In the genomic region with DNA sequence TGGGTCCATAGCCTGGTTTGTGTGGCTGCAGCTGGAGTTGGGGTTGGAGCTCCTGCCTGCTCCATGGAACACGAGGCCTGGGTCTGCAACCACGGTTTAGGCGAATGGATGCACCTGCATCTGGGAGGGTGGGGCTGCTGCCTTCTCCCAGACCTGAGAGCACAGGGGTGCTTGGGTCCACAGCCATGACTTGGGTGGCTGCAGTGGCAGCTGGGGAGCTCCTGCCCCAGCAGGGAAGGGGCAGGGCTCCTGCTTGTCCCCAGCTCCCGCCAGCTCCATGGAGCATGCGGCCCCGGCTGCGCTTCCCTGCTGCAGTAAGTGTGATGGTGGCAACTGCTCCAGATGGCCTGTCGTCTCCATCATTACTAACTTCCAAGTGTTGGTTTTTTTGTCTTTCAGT, we compare ENCODE assay signal across 22 cellular contexts.
DNase-seq lines count a peak whose midpoint lies in the region; ATAC-seq and TF ChIP-seq lines count a peak whose summit lies in the region.
"Had no signal": no experiment of that assay in that cellular context is flagged by ENCODE, and none has a peak within 500 bp of the region (broad histone marks: within the 10 kb centered on the region; RNA-seq: fewer than 3 reads in every experiment).

No MANE protein-coding gene starts in this region.

- H3K9me3 ChIP-seq in DND-41 (ENCODE audit: insufficient read depth, low read length, severe bottlenecking) = peaks cover 26% of the 10 kb centered on the region
- no peaks in the 10 kb centered on the region for H3K9me3 ChIP-seq in lower lobe of right lung
- no peaks in the 10 kb centered on the region for H3K9me3 ChIP-seq in upper lobe of right lung
- no peaks in the 10 kb centered on the region for H3K9me3 ChIP-seq in testis
- H3K9me3 ChIP-seq: BE2C had no signal

- H3K36me3 ChIP-seq in DND-41 (ENCODE audit: insufficient read depth, low read length) = peaks cover 54% of the 10 kb centered on the region
- no peaks in the 10 kb centered on the region for H3K36me3 ChIP-seq in lower lobe of right lung
- no peaks in the 10 kb centered on the region for H3K36me3 ChIP-seq in upper lobe of right lung
- no peaks in the 10 kb centered on the region for H3K36me3 ChIP-seq in testis (ENCODE audit: low read depth, missing control alignments)
- no peaks in the 10 kb centered on the region for H3K36me3 ChIP-seq in GM23338 (ENCODE audit: insufficient read depth)
- H3K36me3 ChIP-seq: BE2C, BLaER1 had no signal

- H3F3A ChIP-seq in GM23338 (replicated peaks; ENCODE audit: low read depth) = no peaks in the 10 kb centered on the region

- no peaks in the 10 kb centered on the region; the same call in 2 of the 3 replicates for H3K4me1 Mint-ChIP-seq in GM23338
- H3K4me1 Mint-ChIP-seq: CD14-positive monocyte; CD4-positive, alpha-beta memory T cell; CD4-positive, CD25-positive, alpha-beta regulatory T cell; CD8-positive, alpha-beta memory T cell had no signal

- H2AFZ ChIP-seq in DND-41 (ENCODE audit: low read depth, low read length) (no peak overlapping the region), GM23338 (no peak overlapping the region)

- no peak for TF ChIP-seq POLR2A in testis (IDR thresholded peaks at IDR 0.05)

- H3K27me3 Mint-ChIP-seq in GM23338 (ENCODE audit: insufficient read depth, low read depth, poor library complexity) = peaks cover 2% of the 10 kb centered on the region
- H3K27me3 Mint-ChIP-seq: CD4-positive, alpha-beta memory T cell; CD4-positive, CD25-positive, alpha-beta regulatory T cell; CD8-positive, alpha-beta memory T cell had no signal

- peaks cover 23% of the 10 kb centered on the region for H3K9me3 Mint-ChIP-seq in GM23338

- H3K4me3 ChIP-seq in DND-41 (ENCODE audit: low read depth in 1 of 2, low read length in 2 of 2) (peak overlapping the region in 1 of 2 experiments; percentile 21; a peak in 2 of 4 replicates), lower lobe of right lung (no peak overlapping the region), upper lobe of right lung (no peak overlapping the region), testis (no peak overlapping the region), GM23338 (no peak overlapping the region)
- H3K4me3 ChIP-seq: BLaER1 had no signal

- ATAC-seq in DND-41 (ENCODE audit: insufficient read depth, low read depth) = no peak
- ATAC-seq in lower lobe of right lung = peak; percentile 12 to 15
- ATAC-seq in sciatic nerve = peak; percentile 15
- no peak for ATAC-seq in upper lobe of right lung
- no peak for ATAC-seq in GM23338

- peaks cover 9% of the 10 kb centered on the region for H3K36me3 Mint-ChIP-seq in GM23338 (ENCODE audit: low read depth)
- H3K36me3 Mint-ChIP-seq: CD14-positive monocyte; CD4-positive, alpha-beta memory T cell; CD4-positive, CD25-positive, alpha-beta regulatory T cell; CD8-positive, alpha-beta memory T cell had no signal

- H4K20me1 ChIP-seq in DND-41 (ENCODE audit: insufficient read depth, low read length) (no peaks in the 10 kb centered on the region), GM23338 (replicated peaks; ENCODE audit: insufficient read depth) (no peaks in the 10 kb centered on the region)
- H4K20me1 ChIP-seq: BLaER1 had no signal

- H3K4me2 ChIP-seq in DND-41 (ENCODE audit: insufficient read depth, low read length) (no peak overlapping the region), GM23338 (no peak overlapping the region)
- H3K4me2 ChIP-seq: BLaER1 had no signal

- no peak overlapping the region for H3K4me3 Mint-ChIP-seq in GM23338
- H3K4me3 Mint-ChIP-seq: CD14-positive monocyte; CD4-positive, alpha-beta memory T cell; CD4-positive, CD25-positive, alpha-beta regulatory T cell; CD8-positive, alpha-beta memory T cell had no signal

- H3K27me3 ChIP-seq in DND-41 (ENCODE audit: insufficient read depth, low read length, poor library complexity) = no peaks in the 10 kb centered on the region
- H3K27me3 ChIP-seq in lower lobe of right lung (ENCODE audit: low read depth) = no peaks in the 10 kb centered on the region
- no peaks in the 10 kb centered on the region for H3K27me3 ChIP-seq in upper lobe of right lung
- H3K27me3 ChIP-seq in testis = no peaks in the 10 kb centered on the region
- H3K27me3 ChIP-seq in GM23338 (ENCODE audit: insufficient read depth) = no peaks in the 10 kb centered on the region
- H3K27me3 ChIP-seq: BE2C, BLaER1 had no signal

- intact Hi-C loops in lower lobe of right lung (cut with DNase I) = no loop called here
- intact Hi-C loops in sciatic nerve (cut with DNase I) = no loop called here
- intact Hi-C loops in upper lobe of right lung (cut with DNase I) = no loop called here
- intact Hi-C loops in testis (cut with DNase I; ENCODE audit: low total_unique reads) = no loop called here

- no peak overlapping the region for H3K9ac ChIP-seq in DND-41 (ENCODE audit: low read depth, low read length)
- H3K9ac ChIP-seq: BLaER1 had no signal

- TF ChIP-seq CTCF in DND-41 (IDR thresholded peaks at IDR 0.05; ENCODE audit: borderline replicate concordance, extremely low read depth, low read length, poor library complexity, severe bottlenecking) (no peak), lower lobe of right lung (IDR thresholded peaks at IDR 0.05) (no peak), upper lobe of right lung (IDR thresholded peaks at IDR 0.05) (no peak), testis (IDR thresholded peaks at IDR 0.05) (no peak), GM23338 (conservative IDR thresholded peaks at IDR 0.05; ENCODE audit: low read depth in 2 of 2) (no peak)

- no peak overlapping the region for H3K27ac Mint-ChIP-seq in GM23338
- H3K27ac Mint-ChIP-seq: CD14-positive monocyte; CD4-positive, alpha-beta memory T cell; CD4-positive, CD25-positive, alpha-beta regulatory T cell; CD8-positive, alpha-beta memory T cell had no signal

- H3K27ac ChIP-seq in DND-41 (ENCODE audit: low read length) = peak overlapping the region; percentile 98
- H3K27ac ChIP-seq in lower lobe of right lung = no peak overlapping the region
- no peak overlapping the region for H3K27ac ChIP-seq in upper lobe of right lung
- no peak overlapping the region for H3K27ac ChIP-seq in testis
- no peak overlapping the region for H3K27ac ChIP-seq in GM23338 (ENCODE audit: low read depth)
- H3K27ac ChIP-seq: BLaER1 had no signal

- DNase-seq in DND-41 (no peak), lower lobe of right lung (no peak), sciatic nerve (ENCODE audit: low spot score) (no peak), upper lobe of right lung (peak; percentile 38), OCI-M1 (lab: John Stamatoyannopoulos, UW) (no peak), testis (no peak), GM23338 (ENCODE audit: low spot score) (no peak)
- DNase-seq: 8988T; ACHN; BE2C; C1 segment of cervical spinal cord; CD4-positive, alpha-beta memory T cell; CD4-positive, CD25-positive, alpha-beta regulatory T cell; CD8-positive, alpha-beta memory T cell; COR-L47; DMS 273 treated with DMSO at 0.1 percent for 48 hours; DMS153; DMS53; DMS79; GF-D8 had no signal

- H3K4me1 ChIP-seq in DND-41 (ENCODE audit: insufficient read depth, low read length) (peaks cover 79% of the 10 kb centered on the region), lower lobe of right lung (no peaks in the 10 kb centered on the region), upper lobe of right lung (no peaks in the 10 kb centered on the region), testis (peaks cover 8% of the 10 kb centered on the region), GM23338 (ENCODE audit: insufficient read depth) (no peaks in the 10 kb centered on the region)
- H3K4me1 ChIP-seq: BLaER1 had no signal

- H3K79me2 ChIP-seq in DND-41 (ENCODE audit: insufficient read depth, low read length) = peaks cover 67% of the 10 kb centered on the region
- H3K79me2 ChIP-seq in GM23338 (replicated peaks; ENCODE audit: insufficient read depth) = no peaks in the 10 kb centered on the region

- 91 to 96% methylated on average over 5 to 8 of the region's 8 CpGs for WGBS in testis, 2 donors

- H3K9me2 ChIP-seq in GM23338 (ENCODE audit: insufficient read depth) = peaks cover 4% of the 10 kb centered on the region; the same call in 1 of the 2 replicates

TF ChIP-seq in GM23338, 12 proteins besides CTCF, POLR2A, EP300 and RAD21 (continues in another document):
- TF ChIP-seq STAT1 (IDR thresholded peaks at IDR 0.05; ENCODE audit: unreplicated experiment) (no peak), EZH2 (IDR thresholded peaks at IDR 0.05; ENCODE audit: low read depth, unreplicated experiment) (no peak)

Comparison
In these comparisons a context has a peak if more than half of its experiments do, and no peak if none do; other contexts are left out.
1. ATAC-seq: peak in lower lobe of right lung (2 of 2) and sciatic nerve (single experiment); none in DND-41 (single experiment), upper lobe of right lung (single experiment) and GM23338 (single experiment).